ENCODE assay signal across 8 cellular contexts in genomic region chr1:23692308-23692871, GRCh38. TPM values are rescaled to one million over a fixed set of nuclear protein-coding genes. Genes with fewer than 3 reads are reported as not detected.
DNase-seq lines count a peak whose midpoint lies in the region; ATAC-seq and TF ChIP-seq lines count a peak whose summit lies in the region.

No MANE protein-coding gene starts in this region.

- H3K4me3 Mint-ChIP-seq in activated CD8-positive, alpha-beta memory T cell treated with anti-CD3 and anti-CD28 coated beads, Interleukin-2, amount 10 ng/mL, durations not matched to agents 7 days and 5 days: peak overlapping the region; percentile 98
- peak overlapping the region; percentile 95 for H3K4me3 Mint-ChIP-seq in activated naive CD4-positive, alpha-beta T cell treated with anti-CD3 and anti-CD28 coated beads for 36 hours

- WGBS in testis, 2 donors: 6 to 9% methylated on average over 17 of the region's 17 CpGs

- CTCF ChIA-PET in activated CD8-positive, alpha-beta memory T cell treated with anti-CD3 and anti-CD28 coated beads, Interleukin-2, amount 10 ng/mL, durations not matched to agents 7 days and 5 days (lab: Charles Lee): interaction anchor here (0.8 to 2.6 kb wide), 18 partner anchors 9 to 508 kb away, joined by 3 to 23 read pairs (median 5); partner anchors contain the start of genes ELOA, ID3 and PITHD1
- CTCF ChIA-PET in activated naive CD4-positive, alpha-beta T cell treated with anti-CD3 and anti-CD28 coated beads for 36 hours (lab: Charles Lee): interaction anchor here (0.6 to 3.5 kb wide), 13 partner anchors 14 to 195 kb away, joined by 3 to 15 read pairs (median 4); partner anchors contain the start of gene PITHD1

- peaks cover 51% of the 10 kb centered on the region for H3K36me3 Mint-ChIP-seq in activated CD8-positive, alpha-beta memory T cell treated with anti-CD3 and anti-CD28 coated beads, Interleukin-2, amount 10 ng/mL, durations not matched to agents 7 days and 5 days
- H3K36me3 Mint-ChIP-seq in activated naive CD4-positive, alpha-beta T cell treated with anti-CD3 and anti-CD28 coated beads for 36 hours (ENCODE audit: low read depth): peaks cover 56% of the 10 kb centered on the region

- no peaks in the 10 kb centered on the region for H3K9me3 Mint-ChIP-seq in activated CD8-positive, alpha-beta memory T cell treated with anti-CD3 and anti-CD28 coated beads, Interleukin-2, amount 10 ng/mL, durations not matched to agents 7 days and 5 days (ENCODE audit: low read depth)
- no peaks in the 10 kb centered on the region for H3K9me3 Mint-ChIP-seq in activated naive CD4-positive, alpha-beta T cell treated with anti-CD3 and anti-CD28 coated beads for 36 hours

- TF ChIP-seq CTCF in kidney epithelial cell (IDR thresholded peaks at IDR 0.05; ENCODE audit: insufficient read depth, low read length, poor library complexity, severe bottlenecking): no peak
- TF ChIP-seq CTCF in testis (IDR thresholded peaks at IDR 0.05): no peak

- no peak for DNase-seq in activated CD8-positive, alpha-beta memory T cell treated with anti-CD3 and anti-CD28 coated beads, Interleukin-2, amount 10 ng/mL, durations not matched to agents 7 days and 5 days
- DNase-seq in activated CD8-positive, alpha-beta memory T cell treated with anti-CD3 and anti-CD28 coated beads, Interleukin-2, amount 50 U/mL, for 4 hours: no peak
- DNase-seq in activated naive CD4-positive, alpha-beta T cell treated with anti-CD3 and anti-CD28 coated beads for 36 hours: no peak
- DNase-seq in kidney epithelial cell (ENCODE audit: low read depth) (no peak), testis (no peak), SW 1271 (lab: John Stamatoyannopoulos, UW) (no peak)

- peak overlapping the region; percentile 87 for H3K4me3 ChIP-seq in kidney epithelial cell (ENCODE audit: low read depth, low read length)
- H3K4me3 ChIP-seq in testis: peak overlapping the region; percentile 89 to 90

- peaks cover 17% of the 10 kb centered on the region for H3K4me1 ChIP-seq in testis

- H3K27me3 Mint-ChIP-seq in activated CD8-positive, alpha-beta memory T cell treated with anti-CD3 and anti-CD28 coated beads, Interleukin-2, amount 10 ng/mL, durations not matched to agents 7 days and 5 days: no peaks in the 10 kb centered on the region
- H3K27me3 Mint-ChIP-seq in activated naive CD4-positive, alpha-beta T cell treated with anti-CD3 and anti-CD28 coated beads for 36 hours (ENCODE audit: low read depth): no peaks in the 10 kb centered on the region

- no peaks in the 10 kb centered on the region for H3K9me3 ChIP-seq in testis

- ATAC-seq in activated CD8-positive, alpha-beta memory T cell treated with anti-CD3 and anti-CD28 coated beads, Interleukin-2, amount 10 ng/mL, durations not matched to agents 7 days and 5 days: no peak
- no peak for ATAC-seq in GM19397 (IDR thresholded peaks at IDR 0.05; ENCODE audit: unreplicated experiment)
- no peak for ATAC-seq in GM19467 (IDR thresholded peaks at IDR 0.05; ENCODE audit: unreplicated experiment)

- TF ChIP-seq POLR2A in testis (IDR thresholded peaks at IDR 0.05): no peak

- H3K27me3 ChIP-seq in kidney epithelial cell (ENCODE audit: control insufficient read depth, insufficient read depth, low read length): no peaks in the 10 kb centered on the region
- no peaks in the 10 kb centered on the region for H3K27me3 ChIP-seq in testis

- intact Hi-C loops in activated naive CD4-positive, alpha-beta T cell treated with anti-CD3 and anti-CD28 coated beads for 36 hours (cut with micrococcal nuclease): no loop called here
- intact Hi-C loops in testis (cut with DNase I; ENCODE audit: low total_unique reads): no loop called here

- peaks cover 52% of the 10 kb centered on the region for H3K4me1 Mint-ChIP-seq in activated CD8-positive, alpha-beta memory T cell treated with anti-CD3 and anti-CD28 coated beads, Interleukin-2, amount 10 ng/mL, durations not matched to agents 7 days and 5 days
- peaks cover 50% of the 10 kb centered on the region for H3K4me1 Mint-ChIP-seq in activated naive CD4-positive, alpha-beta T cell treated with anti-CD3 and anti-CD28 coated beads for 36 hours (ENCODE audit: low read depth)

- H3K27ac Mint-ChIP-seq in activated CD8-positive, alpha-beta memory T cell treated with anti-CD3 and anti-CD28 coated beads, Interleukin-2, amount 10 ng/mL, durations not matched to agents 7 days and 5 days: peak overlapping the region; percentile 92
- H3K27ac Mint-ChIP-seq in activated naive CD4-positive, alpha-beta T cell treated with anti-CD3 and anti-CD28 coated beads for 36 hours: peak overlapping the region; percentile 97

- H3K36me3 ChIP-seq in kidney epithelial cell (ENCODE audit: control insufficient read depth, insufficient read depth, low read length) (peaks cover 9% of the 10 kb centered on the region), testis (ENCODE audit: low read depth, missing control alignments) (no peaks in the 10 kb centered on the region)

- peak overlapping the region; percentile 74 to 87 for H3K27ac ChIP-seq in testis

RNA-seq across cellular contexts. Expression of gene RPL11, which starts 0.8 kb away (rescaled TPM):
- 1,000 to 10,000 TPM in 1 of 2 experiments, 100 to 1,000 TPM in 1; 844 to 1,001 TPM for total RNA-seq in activated CD8-positive, alpha-beta memory T cell treated with anti-CD3 and anti-CD28 coated beads, Interleukin-2, amount 10 ng/mL, durations not matched to agents 7 days and 5 days
- 1,000 to 10,000 TPM; 1,701 to 1,742 TPM for total RNA-seq in activated naive CD4-positive, alpha-beta T cell treated with anti-CD3 and anti-CD28 coated beads for 36 hours
- total RNA-seq in kidney epithelial cell (932 and 942 TPM in 2 replicates), testis (100 to 1,000 TPM; 308 to 532 TPM)
- 1,029 TPM for polyA plus RNA-seq in testis (ENCODE audit: insufficient read depth, low read depth, low replicate concordance)

RNA-seq across cellular contexts. Expression of gene ELOA, which starts 50.9 kb away (rescaled TPM):
- total RNA-seq in activated CD8-positive, alpha-beta memory T cell treated with anti-CD3 and anti-CD28 coated beads, Interleukin-2, amount 10 ng/mL, durations not matched to agents 7 days and 5 days: 10 to 100 TPM; 30.1 to 40.7 TPM
- 10 to 100 TPM; 21.8 to 22.6 TPM for total RNA-seq in activated naive CD4-positive, alpha-beta T cell treated with anti-CD3 and anti-CD28 coated beads for 36 hours
- total RNA-seq in kidney epithelial cell (51.8 and 56.7 TPM in 2 replicates), testis (10 to 100 TPM; 38.7 to 41.9 TPM)
- polyA plus RNA-seq in testis (ENCODE audit: insufficient read depth, low read depth, low replicate concordance): 51.3 TPM
